ENCODE assay signal across 1 cellular context in the genomic region with DNA sequence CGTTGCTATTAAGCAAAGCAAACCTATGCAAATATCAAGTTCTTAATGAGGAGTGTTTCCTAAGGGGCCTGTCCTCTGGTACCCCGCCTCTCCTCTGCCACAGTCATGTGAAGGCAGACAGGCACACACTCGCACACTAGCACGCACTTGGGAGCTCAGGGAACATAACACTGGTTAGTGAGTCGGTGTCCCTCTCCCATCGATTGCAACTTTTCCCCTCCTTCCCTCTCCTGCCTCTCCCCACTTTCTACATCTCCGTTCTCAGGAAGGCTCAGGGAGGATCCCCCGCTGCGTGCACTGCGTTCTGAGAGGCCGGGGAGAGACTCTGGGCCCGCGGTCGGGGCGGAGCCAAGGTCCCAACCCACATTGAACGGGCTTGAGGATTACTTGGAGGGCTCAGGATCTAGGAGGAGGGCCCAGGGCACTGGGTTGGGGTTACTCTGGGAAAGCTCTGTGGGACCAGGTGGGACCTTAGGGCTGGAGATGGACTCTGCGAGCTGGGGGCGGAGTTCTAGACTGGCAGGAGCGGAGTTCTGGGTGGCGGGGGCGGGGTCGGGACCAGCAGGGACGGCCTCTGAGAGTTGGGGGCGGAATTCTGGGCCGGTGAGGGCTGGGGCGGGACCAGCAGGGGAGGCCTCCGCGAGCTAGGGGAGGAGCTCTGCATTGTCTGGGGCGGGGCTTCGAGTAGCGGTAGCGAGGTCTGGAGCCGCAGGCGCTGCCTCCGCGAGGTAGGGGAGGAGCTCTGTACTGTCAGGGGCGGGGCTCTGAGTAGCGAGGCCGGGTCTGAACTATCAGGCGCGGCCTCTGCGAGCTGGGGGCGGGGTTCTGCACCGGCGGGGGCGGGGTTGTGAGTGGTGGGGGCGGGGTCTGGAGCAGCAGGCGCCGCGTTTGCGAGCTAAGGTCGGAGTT.
TF ChIP-seq lines count a peak whose summit lies in the region.

No MANE protein-coding gene starts in this region.

TF ChIP-seq in K562, 482 proteins besides CTCF, POLR2A, EP300 and RAD21 (continued from another document and continues in another):
- TF ChIP-seq ARID3A (IDR thresholded peaks at IDR 0.05; ENCODE audit: borderline replicate concordance, low read depth, low read length), result no peak
- TF ChIP-seq MIER1 (IDR thresholded peaks at IDR 0.05; ENCODE audit: low read depth), result 0 out of 2 replicates have a peak, but pooled peaks have one; percentile 56
- no peak for TF ChIP-seq MCM2 (IDR thresholded peaks at IDR 0.05; ENCODE audit: low read depth)
- no peak for TF ChIP-seq ZNF311 (CRISPR knock-in tag; IDR thresholded peaks at IDR 0.05)
- TF ChIP-seq, protein P1, sequence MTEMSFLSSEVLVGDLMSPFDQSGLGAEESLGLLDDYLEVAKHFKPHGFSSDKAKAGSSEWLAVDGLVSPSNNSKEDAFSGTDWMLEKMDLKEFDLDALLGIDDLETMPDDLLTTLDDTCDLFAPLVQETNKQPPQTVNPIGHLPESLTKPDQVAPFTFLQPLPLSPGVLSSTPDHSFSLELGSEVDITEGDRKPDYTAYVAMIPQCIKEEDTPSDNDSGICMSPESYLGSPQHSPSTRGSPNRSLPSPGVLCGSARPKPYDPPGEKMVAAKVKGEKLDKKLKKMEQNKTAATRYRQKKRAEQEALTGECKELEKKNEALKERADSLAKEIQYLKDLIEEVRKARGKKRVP (CRISPR knock-in tag; IDR thresholded peaks at IDR 0.05), result no peak
- TF ChIP-seq PPARD (CRISPR knock-in tag; IDR thresholded peaks at IDR 0.05), result no peak
- TF ChIP-seq GTF2E2 (tag; IDR thresholded peaks at IDR 0.05), result no peak
- no peak for TF ChIP-seq ZNF696 (CRISPR knock-in tag; conservative IDR thresholded peaks at IDR 0.05)
- no peak for TF ChIP-seq KLF1 (tag; IDR thresholded peaks at IDR 0.05)
- TF ChIP-seq SRSF3 (IDR thresholded peaks at IDR 0.05; ENCODE audit: insufficient read depth, low read length), result no peak
- TF ChIP-seq ZNF318 (IDR thresholded peaks at IDR 0.05; ENCODE audit: borderline replicate concordance in 1 of 2, low read depth in 1 of 2), result no peak
- TF ChIP-seq L3MBTL2 (IDR thresholded peaks at IDR 0.05), result peak; percentile 31; the same call in 1 of the 2 replicates
- no peak for TF ChIP-seq U2AF1 (optimal IDR thresholded peaks at IDR 0.05; ENCODE audit: low read depth, low read length)
- TF ChIP-seq CEBPB (tag; IDR thresholded peaks at IDR 0.05), result no peak
- TF ChIP-seq LARP7 (IDR thresholded peaks at IDR 0.05), result no peak
- no peak for TF ChIP-seq ZNF324 (CRISPR knock-in tag; IDR thresholded peaks at IDR 0.05)
- TF ChIP-seq ZNF165 (CRISPR knock-in tag; IDR thresholded peaks at IDR 0.05; ENCODE audit: borderline replicate concordance), result no peak
- TF ChIP-seq NCOA4 (IDR thresholded peaks at IDR 0.05; ENCODE audit: partially characterized antibody), result no peak
- TF ChIP-seq, protein P2, sequence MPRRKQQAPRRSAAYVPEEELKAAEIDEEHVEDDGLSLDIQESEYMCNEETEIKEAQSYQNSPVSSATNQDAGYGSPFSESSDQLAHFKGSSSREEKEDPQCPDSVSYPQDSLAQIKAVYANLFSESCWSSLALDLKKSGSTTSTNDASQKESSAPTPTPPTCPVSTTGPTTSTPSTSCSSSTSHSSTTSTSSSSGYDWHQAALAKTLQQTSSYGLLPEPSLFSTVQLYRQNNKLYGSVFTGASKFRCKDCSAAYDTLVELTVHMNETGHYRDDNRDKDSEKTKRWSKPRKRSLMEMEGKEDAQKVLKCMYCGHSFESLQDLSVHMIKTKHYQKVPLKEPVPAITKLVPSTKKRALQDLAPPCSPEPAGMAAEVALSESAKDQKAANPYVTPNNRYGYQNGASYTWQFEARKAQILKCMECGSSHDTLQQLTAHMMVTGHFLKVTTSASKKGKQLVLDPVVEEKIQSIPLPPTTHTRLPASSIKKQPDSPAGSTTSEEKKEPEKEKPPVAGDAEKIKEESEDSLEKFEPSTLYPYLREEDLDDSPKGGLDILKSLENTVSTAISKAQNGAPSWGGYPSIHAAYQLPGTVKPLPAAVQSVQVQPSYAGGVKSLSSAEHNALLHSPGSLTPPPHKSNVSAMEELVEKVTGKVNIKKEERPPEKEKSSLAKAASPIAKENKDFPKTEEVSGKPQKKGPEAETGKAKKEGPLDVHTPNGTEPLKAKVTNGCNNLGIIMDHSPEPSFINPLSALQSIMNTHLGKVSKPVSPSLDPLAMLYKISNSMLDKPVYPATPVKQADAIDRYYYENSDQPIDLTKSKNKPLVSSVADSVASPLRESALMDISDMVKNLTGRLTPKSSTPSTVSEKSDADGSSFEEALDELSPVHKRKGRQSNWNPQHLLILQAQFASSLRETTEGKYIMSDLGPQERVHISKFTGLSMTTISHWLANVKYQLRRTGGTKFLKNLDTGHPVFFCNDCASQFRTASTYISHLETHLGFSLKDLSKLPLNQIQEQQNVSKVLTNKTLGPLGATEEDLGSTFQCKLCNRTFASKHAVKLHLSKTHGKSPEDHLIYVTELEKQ (CRISPR knock-in tag; IDR thresholded peaks at IDR 0.05), result no peak
- TF ChIP-seq GABPB2 (CRISPR knock-in tag; conservative IDR thresholded peaks at IDR 0.05), result no peak
- TF ChIP-seq NFIX (CRISPR knock-in tag; IDR thresholded peaks at IDR 0.05; ENCODE audit: low read depth), result no peak
- TF ChIP-seq, protein P3, sequence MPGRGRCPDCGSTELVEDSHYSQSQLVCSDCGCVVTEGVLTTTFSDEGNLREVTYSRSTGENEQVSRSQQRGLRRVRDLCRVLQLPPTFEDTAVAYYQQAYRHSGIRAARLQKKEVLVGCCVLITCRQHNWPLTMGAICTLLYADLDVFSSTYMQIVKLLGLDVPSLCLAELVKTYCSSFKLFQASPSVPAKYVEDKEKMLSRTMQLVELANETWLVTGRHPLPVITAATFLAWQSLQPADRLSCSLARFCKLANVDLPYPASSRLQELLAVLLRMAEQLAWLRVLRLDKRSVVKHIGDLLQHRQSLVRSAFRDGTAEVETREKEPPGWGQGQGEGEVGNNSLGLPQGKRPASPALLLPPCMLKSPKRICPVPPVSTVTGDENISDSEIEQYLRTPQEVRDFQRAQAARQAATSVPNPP (IDR thresholded peaks at IDR 0.05; ENCODE audit: borderline replicate concordance, insufficient read depth, insufficient read length), result no peak
- no peak for TF ChIP-seq EZH2 (IDR thresholded peaks at IDR 0.05; ENCODE audit: borderline replicate concordance, low read depth, low read length)
- no peak for TF ChIP-seq GTF2F1 (IDR thresholded peaks at IDR 0.05; ENCODE audit: low read depth, low read length)
- TF ChIP-seq CREB1 (IDR thresholded peaks at IDR 0.05), result 0 out of 2 replicates have a peak, but pooled peaks have one; percentile 11
- TF ChIP-seq CREB1 (CRISPR knock-in tag; IDR thresholded peaks at IDR 0.05), result no peak
- no peak for TF ChIP-seq MTF1 (CRISPR knock-in tag; IDR thresholded peaks at IDR 0.05; ENCODE audit: borderline replicate concordance)
- TF ChIP-seq, protein P4, sequence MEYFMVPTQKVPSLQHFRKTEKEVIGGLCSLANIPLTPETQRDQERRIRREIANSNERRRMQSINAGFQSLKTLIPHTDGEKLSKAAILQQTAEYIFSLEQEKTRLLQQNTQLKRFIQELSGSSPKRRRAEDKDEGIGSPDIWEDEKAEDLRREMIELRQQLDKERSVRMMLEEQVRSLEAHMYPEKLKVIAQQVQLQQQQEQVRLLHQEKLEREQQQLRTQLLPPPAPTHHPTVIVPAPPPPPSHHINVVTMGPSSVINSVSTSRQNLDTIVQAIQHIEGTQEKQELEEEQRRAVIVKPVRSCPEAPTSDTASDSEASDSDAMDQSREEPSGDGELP (CRISPR knock-in tag; IDR thresholded peaks at IDR 0.05; ENCODE audit: borderline replicate concordance), result peak; percentile 57
- no peak for TF ChIP-seq HIVEP1 (CRISPR knock-in tag; IDR thresholded peaks at IDR 0.05)
- TF ChIP-seq FOS (IDR thresholded peaks at IDR 0.05; ENCODE audit: extremely low read depth, insufficient read length), result no peak
- no peak for TF ChIP-seq MLX (CRISPR knock-in tag; conservative IDR thresholded peaks at IDR 0.05)
- no peak for TF ChIP-seq DMBX1 (CRISPR knock-in tag; IDR thresholded peaks at IDR 0.05; ENCODE audit: borderline replicate concordance)
- TF ChIP-seq HDAC2 (IDR thresholded peaks at IDR 0.05), result peak; percentile 65; the same call in 1 of the 2 replicates
- TF ChIP-seq NUFIP1 (IDR thresholded peaks at IDR 0.05; ENCODE audit: partially characterized antibody), result no peak
- TF ChIP-seq JUN (IDR thresholded peaks at IDR 0.05; ENCODE audit: borderline replicate concordance, low read depth, low read length), result no peak
- TF ChIP-seq JUN (CRISPR knock-in tag; IDR thresholded peaks at IDR 0.05; ENCODE audit: borderline replicate concordance), result no peak
- peak; percentile 56 for TF ChIP-seq SMARCA4 (IDR thresholded peaks at IDR 0.05)
- TF ChIP-seq ASH1L (IDR thresholded peaks at IDR 0.05; ENCODE audit: borderline replicate concordance, low read depth, partially characterized antibody), result no peak
- TF ChIP-seq FOXO4 (CRISPR knock-in tag; IDR thresholded peaks at IDR 0.05), result no peak
- TF ChIP-seq ZNF24 (IDR thresholded peaks at IDR 0.05), result no peak
